Comparison of ENCODE assay signal across 14 cellular contexts in the genomic region with DNA sequence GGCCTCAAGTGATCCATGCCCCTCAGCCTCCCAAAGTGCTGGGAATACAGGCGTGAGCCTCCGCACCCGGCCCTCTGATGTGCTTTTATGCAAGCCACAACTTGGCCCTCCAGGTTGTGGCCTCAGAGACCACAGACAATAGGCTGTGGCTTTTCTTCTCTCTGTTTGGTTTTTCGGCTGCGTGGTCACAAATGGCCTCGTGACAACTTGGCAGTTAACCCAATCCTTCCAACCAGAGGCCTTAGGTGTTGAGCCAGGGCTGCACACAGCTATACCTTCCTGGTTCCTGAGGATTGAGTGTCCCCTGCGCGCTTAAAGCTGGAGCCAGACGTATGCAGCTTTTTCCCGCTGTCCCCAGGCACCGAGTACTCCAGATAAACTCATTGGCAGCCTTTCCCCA. TPM values are rescaled to one million over a fixed set of nuclear protein-coding genes. Genes with fewer than 3 reads are reported as not detected.
A peak's percentile ranks its signal among the peaks of the same experiment; 100 is the strongest.
DNase-seq lines count a peak whose midpoint lies in the region; ATAC-seq and TF ChIP-seq lines count a peak whose summit lies in the region.
"Had no signal": no experiment of that assay in that cellular context is flagged by ENCODE, and none has a peak within 500 bp of the region (broad histone marks: within the 10 kb centered on the region; RNA-seq: fewer than 3 reads in every experiment).

No MANE protein-coding gene starts in this region.

- peak overlapping the region in 3 of 4 donors; percentile 3 to 82 (median 71) for H3K4me3 Mint-ChIP-seq in IgD-negative memory B cell
- no peak overlapping the region for H3K4me3 Mint-ChIP-seq in osteocyte (ENCODE audit: unreplicated experiment)
- H3K4me3 Mint-ChIP-seq: activated CD4-positive, alpha-beta T cell treated with anti-CD3 and anti-CD28 coated beads for 36 hours; activated naive CD4-positive, alpha-beta T cell treated with anti-CD3 and anti-CD28 coated beads, Interleukin-2, amount 10 ng/mL, durations not matched to agents 7 days and 5 days had no signal

- ATAC-seq in GM18505 (IDR thresholded peaks at IDR 0.05; ENCODE audit: unreplicated experiment) (peak; percentile 40), sciatic nerve (no peak), GM21447 (IDR thresholded peaks at IDR 0.05; ENCODE audit: unreplicated experiment) (no peak)
- ATAC-seq: activated CD4-positive, alpha-beta T cell treated with anti-CD3 and anti-CD28 coated beads for 36 hours had no signal

- no peak for TF ChIP-seq POLR2A in GM18505 (IDR thresholded peaks at IDR 0.05; ENCODE audit: borderline replicate concordance, extremely low read depth, insufficient read depth, insufficient read length)

- H3K27ac Mint-ChIP-seq in IgD-negative memory B cell (no peak overlapping the region), osteocyte (ENCODE audit: unreplicated experiment) (no peak overlapping the region)
- H3K27ac Mint-ChIP-seq: activated CD4-positive, alpha-beta T cell treated with anti-CD3 and anti-CD28 coated beads for 36 hours; activated naive CD4-positive, alpha-beta T cell treated with anti-CD3 and anti-CD28 coated beads, Interleukin-2, amount 10 ng/mL, durations not matched to agents 7 days and 5 days had no signal

- DNase-seq in dermis microvascular lymphatic vessel endothelial cell (ENCODE audit: low read depth in 2 of 2) (peak; percentile 27 to 49), osteocyte (ENCODE audit: extremely low spot score, unreplicated experiment) (peak; percentile 67), NCI-H2227 treated with DMSO at 0.1 percent for 48 hours (lab: John Stamatoyannopoulos, UW) (no peak), sciatic nerve (ENCODE audit: low spot score) (no peak)
- DNase-seq: activated CD4-positive, alpha-beta T cell treated with anti-CD3 and anti-CD28 coated beads for 36 hours; activated naive CD4-positive, alpha-beta T cell treated with anti-CD3 and anti-CD28 coated beads, Interleukin-2, amount 10 ng/mL, durations not matched to agents 7 days and 5 days; kidney; NCI-H345; stimulated activated naive CD4-positive, alpha-beta T cell had no signal

- no peak for TF ChIP-seq CTCF in osteocyte (IDR thresholded peaks at IDR 0.05)

- H3K27me3 Mint-ChIP-seq in IgD-negative memory B cell = no peaks in the 10 kb centered on the region
- H3K27me3 Mint-ChIP-seq in osteocyte (ENCODE audit: unreplicated experiment) = peaks cover 2% of the 10 kb centered on the region

- intact Hi-C loops in sciatic nerve (cut with DNase I) = no loop called here

- H3K36me3 Mint-ChIP-seq in IgD-negative memory B cell (no peaks in the 10 kb centered on the region), osteocyte (ENCODE audit: unreplicated experiment) (no peaks in the 10 kb centered on the region)
- H3K36me3 Mint-ChIP-seq: activated naive CD4-positive, alpha-beta T cell treated with anti-CD3 and anti-CD28 coated beads, Interleukin-2, amount 10 ng/mL, durations not matched to agents 7 days and 5 days had no signal

- H3K4me1 Mint-ChIP-seq in IgD-negative memory B cell (peaks cover 15 to 17% (median 16%) of the 10 kb centered on the region in 3 donors), osteocyte (ENCODE audit: unreplicated experiment) (no peaks in the 10 kb centered on the region)
- H3K4me1 Mint-ChIP-seq: activated CD4-positive, alpha-beta T cell treated with anti-CD3 and anti-CD28 coated beads for 36 hours; activated naive CD4-positive, alpha-beta T cell treated with anti-CD3 and anti-CD28 coated beads, Interleukin-2, amount 10 ng/mL, durations not matched to agents 7 days and 5 days had no signal

- H3K9me3 Mint-ChIP-seq in IgD-negative memory B cell = no peaks in the 10 kb centered on the region
- no peaks in the 10 kb centered on the region for H3K9me3 Mint-ChIP-seq in osteocyte (ENCODE audit: unreplicated experiment)
- H3K9me3 Mint-ChIP-seq: activated naive CD4-positive, alpha-beta T cell treated with anti-CD3 and anti-CD28 coated beads, Interleukin-2, amount 10 ng/mL, durations not matched to agents 7 days and 5 days had no signal

RNA-seq across cellular contexts. Expression of a gene that starts 6.3 kb away (rescaled TPM):
- not detected for polyA plus RNA-seq in IgD-negative memory B cell
- total RNA-seq in dermis microvascular lymphatic vessel endothelial cell = not detected in 2 replicates
- total RNA-seq in osteocyte = not detected in 2 replicates
- total RNA-seq in sciatic nerve = not detected
- total RNA-seq: activated CD4-positive, alpha-beta T cell treated with anti-CD3 and anti-CD28 coated beads for 36 hours; frontal cortex; SK-MEL-5 had no signal

Comparison
In these comparisons a context has a peak if more than half of its experiments do, and no peak if none do; other contexts are left out.
1. DNase-seq: peak in dermis microvascular lymphatic vessel endothelial cell (2 of 2) and osteocyte (single experiment); none in NCI-H2227 treated with DMSO at 0.1 percent for 48 hours (single experiment) and sciatic nerve (single experiment).